Comparison of ENCODE assay signal across 11 cellular contexts in the genomic region with DNA sequence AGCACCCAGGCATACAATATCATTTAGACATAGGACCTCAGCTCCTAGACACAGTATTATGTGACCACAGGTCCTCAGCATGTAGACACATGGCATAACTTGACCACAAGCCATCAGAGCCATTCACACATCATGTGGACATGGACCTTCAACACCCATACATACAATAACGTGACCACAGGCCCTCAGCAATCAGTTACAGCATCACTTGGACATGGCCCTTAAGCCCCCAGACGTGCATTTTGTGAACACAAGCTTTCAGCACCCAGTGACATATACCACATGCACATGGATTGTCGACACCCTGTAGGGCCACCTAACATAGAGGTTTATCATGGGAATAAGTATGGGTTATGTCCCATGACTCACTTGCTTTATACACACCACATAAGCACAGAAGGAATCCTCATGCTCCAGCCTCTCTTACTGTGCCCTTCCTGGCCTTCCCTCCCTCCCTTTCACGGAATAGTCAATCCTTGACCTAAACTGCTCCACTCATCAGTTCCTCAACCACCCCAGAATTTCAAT. TPM values are rescaled to one million over a fixed set of nuclear protein-coding genes. Genes with fewer than 3 reads are reported as not detected.
DNase-seq lines count a peak whose midpoint lies in the region; ATAC-seq and TF ChIP-seq lines count a peak whose summit lies in the region.
"Had no signal": no experiment of that assay in that cellular context is flagged by ENCODE, and none has a peak within 500 bp of the region (broad histone marks: within the 10 kb centered on the region; RNA-seq: fewer than 3 reads in every experiment).

No MANE protein-coding gene starts in this region.

- H3K4me1 Mint-ChIP-seq in activated T-cell treated with anti-CD3 and anti-CD28 coated beads, Interleukin-2, amount 50 U/mL, for 4 hours (ENCODE audit: low read depth), result peaks cover 61% of the 10 kb centered on the region
- peaks cover 52% of the 10 kb centered on the region for H3K4me1 Mint-ChIP-seq in stimulated activated memory B cell treated with anti-CD40 and anti-IgM and Interleukin-4, amounts not matched to agents 10 μg/mL and 1 μg/mL and 100 μg/mL, for 72 hours

- POLR2A ChIA-PET in SK-N-SH (lab: Yijun Ruan, JAX), result no interaction called here

- H3K4me3 Mint-ChIP-seq in activated T-cell treated with anti-CD3 and anti-CD28 coated beads, Interleukin-2, amount 50 U/mL, for 4 hours, result peak overlapping the region; percentile 94
- H3K4me3 Mint-ChIP-seq in stimulated activated memory B cell treated with anti-CD40 and anti-IgM and Interleukin-4, amounts not matched to agents 10 μg/mL and 1 μg/mL and 100 μg/mL, for 72 hours, result no peak overlapping the region

- H3K9ac ChIP-seq in SK-N-SH, result no peak overlapping the region

- H3F3A ChIP-seq in SK-N-SH (replicated peaks; ENCODE audit: insufficient read depth), result peaks cover 15% of the 10 kb centered on the region

- no peaks in the 10 kb centered on the region for H3K9me2 ChIP-seq in SK-N-SH

- H3K27ac ChIP-seq in SK-N-SH (ENCODE audit: low read depth in 2 of 2, low read length in 1 of 2) (no peak overlapping the region), substantia nigra (ENCODE audit: low read depth, low read length, poor library complexity, severe bottlenecking) (no peak overlapping the region)
- H3K27ac ChIP-seq: brain microvascular endothelial cell, WERI-Rb-1 had no signal

- peaks cover 9% of the 10 kb centered on the region for H4K20me1 ChIP-seq in SK-N-SH (ENCODE audit: insufficient read depth)

- no peaks in the 10 kb centered on the region for H3K27me3 Mint-ChIP-seq in activated T-cell treated with anti-CD3 and anti-CD28 coated beads, Interleukin-2, amount 50 U/mL, for 4 hours (ENCODE audit: low read depth)
- H3K27me3 Mint-ChIP-seq in stimulated activated memory B cell treated with anti-CD40 and anti-IgM and Interleukin-4, amounts not matched to agents 10 μg/mL and 1 μg/mL and 100 μg/mL, for 72 hours, result no peaks in the 10 kb centered on the region

- peaks cover 4 to 17% of the 10 kb centered on the region in 2 experiments; a peak in 2 of 4 replicates for H3K4me1 ChIP-seq in SK-N-SH (ENCODE audit: control insufficient read depth in 1 of 2, insufficient read depth in 2 of 2, low read depth in 1 of 2, low read length in 1 of 2)

- CTCF ChIA-PET in SK-N-SH (lab: Yijun Ruan, JAX), result no interaction called here

- TF ChIP-seq RAD21 in SK-N-SH (IDR thresholded peaks at IDR 0.05; ENCODE audit: low read length), result no peak

- H3K4me2 ChIP-seq in SK-N-SH, result peak overlapping the region; percentile 81; the same call in 1 of the 2 replicates

- H3K36me3 ChIP-seq in SK-N-SH (replicated peaks in 1 of 2; ENCODE audit: control insufficient read depth in 1 of 2, insufficient read depth in 2 of 2, low read length in 1 of 2), result peaks cover 4 to 10% of the 10 kb centered on the region in 2 experiments

- peak overlapping the region; percentile 97 for H3K27ac Mint-ChIP-seq in stimulated activated memory B cell treated with anti-CD40 and anti-IgM and Interleukin-4, amounts not matched to agents 10 μg/mL and 1 μg/mL and 100 μg/mL, for 72 hours

- no peak for TF ChIP-seq EP300 in SK-N-SH (IDR thresholded peaks at IDR 0.05; ENCODE audit: borderline replicate concordance in 1 of 2, low read depth in 1 of 2, low read length in 1 of 2)

- no peaks in the 10 kb centered on the region; the same call in 1 of the 2 replicates for H3K27me3 ChIP-seq in SK-N-SH (ENCODE audit: insufficient read depth)
- H3K27me3 ChIP-seq: brain microvascular endothelial cell had no signal

- TF ChIP-seq CTCF in SK-N-SH (IDR thresholded peaks at IDR 0.05) (no peak), foreskin fibroblast (IDR thresholded peaks at IDR 0.05; ENCODE audit: low read depth, low read length) (no peak)

- 41% methylated on average over 4 of the region's 4 CpGs for WGBS in SK-N-SH (ENCODE audit: low lambda C conversion rate)

- no peaks in the 10 kb centered on the region for H3K9me3 ChIP-seq in SK-N-SH

- no peak for ATAC-seq in SK-N-SH treated with all-trans-retinoic acid at 6 μM for 48 hours
- ATAC-seq in activated T-cell treated with anti-CD3 and anti-CD28 coated beads, Interleukin-2, amount 50 U/mL, for 4 hours, result no peak
- no peak for ATAC-seq in stimulated activated memory B cell treated with anti-CD40 and anti-IgM and Interleukin-4, amounts not matched to agents 10 μg/mL and 1 μg/mL and 100 μg/mL, for 72 hours
- no peak for ATAC-seq in HG03565 (IDR thresholded peaks at IDR 0.05; ENCODE audit: unreplicated experiment)

- H3K4me3 ChIP-seq in SK-N-SH (ENCODE audit: low read depth in 2 of 2, low read length in 1 of 2) (no peak overlapping the region), foreskin fibroblast (ENCODE audit: low read depth in 1 of 2, low read length in 2 of 2) (peak overlapping the region; percentile 75 to 78)

- peaks cover 8% of the 10 kb centered on the region; the same call in 1 of the 2 replicates for H3K79me2 ChIP-seq in SK-N-SH (ENCODE audit: insufficient read depth)

- H3K36me3 Mint-ChIP-seq in activated T-cell treated with anti-CD3 and anti-CD28 coated beads, Interleukin-2, amount 50 U/mL, for 4 hours (ENCODE audit: insufficient read depth), result peaks cover 32% of the 10 kb centered on the region
- peaks cover 33% of the 10 kb centered on the region for H3K36me3 Mint-ChIP-seq in stimulated activated memory B cell treated with anti-CD40 and anti-IgM and Interleukin-4, amounts not matched to agents 10 μg/mL and 1 μg/mL and 100 μg/mL, for 72 hours

- H2AFZ ChIP-seq in SK-N-SH (ENCODE audit: low read depth), result no peak overlapping the region

- H3K9me3 Mint-ChIP-seq in activated T-cell treated with anti-CD3 and anti-CD28 coated beads, Interleukin-2, amount 50 U/mL, for 4 hours, result no peaks in the 10 kb centered on the region
- no peaks in the 10 kb centered on the region for H3K9me3 Mint-ChIP-seq in stimulated activated memory B cell treated with anti-CD40 and anti-IgM and Interleukin-4, amounts not matched to agents 10 μg/mL and 1 μg/mL and 100 μg/mL, for 72 hours

- DNase-seq in SK-N-SH (no peak), foreskin fibroblast (peak in 1 of 2 donors; percentile 35), NCI-H2107 treated with DMSO at 0.1 percent for 48 hours (lab: John Stamatoyannopoulos, UW; ENCODE audit: unreplicated experiment) (no peak), substantia nigra (lab: John Stamatoyannopoulos, UW) (no peak)
- no peak for DNase-seq in activated T-cell treated with anti-CD3 and anti-CD28 coated beads, Interleukin-2, amount 50 U/mL, for 4 hours
- DNase-seq: brain microvascular endothelial cell, NCI-H1092, WERI-Rb-1 had no signal

TF ChIP-seq in SK-N-SH, 30 proteins besides CTCF, POLR2A, EP300 and RAD21 (continues in another document):
- TF ChIP-seq RXRA (IDR thresholded peaks at IDR 0.05; ENCODE audit: borderline replicate concordance, low read depth), result no peak
- no peak for TF ChIP-seq SMC3 (IDR thresholded peaks at IDR 0.05; ENCODE audit: low read depth, low read length)
- TF ChIP-seq RCOR1 (IDR thresholded peaks at IDR 0.05; ENCODE audit: low read length), result no peak
- TF ChIP-seq POLR2AphosphoS5 (IDR thresholded peaks at IDR 0.05; ENCODE audit: low read depth, low read length), result no peak
- TF ChIP-seq EZH2phosphoT487 (IDR thresholded peaks at IDR 0.05; ENCODE audit: borderline replicate concordance, low read depth), result no peak
- TF ChIP-seq TCF12 (IDR thresholded peaks at IDR 0.05), result no peak
- TF ChIP-seq FOSL2 (IDR thresholded peaks at IDR 0.05; ENCODE audit: borderline replicate concordance, low read depth), result no peak
- no peak for TF ChIP-seq MXI1 (IDR thresholded peaks at IDR 0.05; ENCODE audit: low read depth, low read length)
- TF ChIP-seq NFIC (IDR thresholded peaks at IDR 0.05; ENCODE audit: borderline replicate concordance), result no peak
- no peak for TF ChIP-seq SIN3A (IDR thresholded peaks at IDR 0.05; ENCODE audit: borderline replicate concordance, low read depth, low read length)
- TF ChIP-seq FOXJ3 (CRISPR knock-in tag; IDR thresholded peaks at IDR 0.05), result no peak
- TF ChIP-seq CHD2 (IDR thresholded peaks at IDR 0.05; ENCODE audit: low read length, partially characterized antibody), result no peak
- no peak for TF ChIP-seq RFX5 (IDR thresholded peaks at IDR 0.05; ENCODE audit: low read length)

TF ChIP-seq in SK-N-SH treated with all-trans-retinoic acid at 6 μM for 48 hours, 23 proteins besides CTCF, POLR2A, EP300 and RAD21 (continues in another document):
- TF ChIP-seq ZFP3 (CRISPR knock-in tag; IDR thresholded peaks at IDR 0.05) (no peak), TCF4 (CRISPR knock-in tag; IDR thresholded peaks at IDR 0.05; ENCODE audit: borderline replicate concordance) (no peak), CSRNP3 (CRISPR knock-in tag; IDR thresholded peaks at IDR 0.05) (no peak), ZNF8 (CRISPR knock-in tag; IDR thresholded peaks at IDR 0.05) (no peak), TOX (CRISPR knock-in tag; IDR thresholded peaks at IDR 0.05; ENCODE audit: borderline replicate concordance) (no peak)

RNA-seq across cellular contexts. Expression of gene TSPYL2, which starts 1.9 kb away (rescaled TPM):
- polyA plus RNA-seq in SK-N-SH (2012; rRNA removed), result 26.4 and 32.4 TPM in 2 replicates
- polyA plus RNA-seq in SK-N-SH (2012; cell fraction: cytosol; rRNA removed), result 12.5 and 13.3 TPM in 2 replicates
- polyA plus RNA-seq in SK-N-SH (2012; cell fraction: nucleus; rRNA removed), result 119 and 178 TPM in 2 replicates
- total RNA-seq in activated T-cell treated with anti-CD3 and anti-CD28 coated beads, Interleukin-2, amount 50 U/mL, for 4 hours, result 10 to 100 TPM; 55.8 to 73.3 (median 69.3) TPM

RNA-seq across cellular contexts. Expression of gene KANTR, which starts 9.8 kb away (rescaled TPM):
- polyA plus RNA-seq in SK-N-SH (2012; rRNA removed), result 2.1 and 3.2 TPM in 2 replicates
- 1.4 and 1.6 TPM in 2 replicates for polyA plus RNA-seq in SK-N-SH (2012; cell fraction: cytosol; rRNA removed)
- polyA plus RNA-seq in SK-N-SH (2012; cell fraction: nucleus; rRNA removed), result 6.8 and 12.0 TPM in 2 replicates
- total RNA-seq in activated T-cell treated with anti-CD3 and anti-CD28 coated beads, Interleukin-2, amount 50 U/mL, for 4 hours, result 1 to 10 TPM; 3.4 to 4.1 (median 3.6) TPM

RNA-seq across cellular contexts. Expression of gene GPR173, which starts 35.5 kb away (rescaled TPM):
- polyA plus RNA-seq in SK-N-SH (2012; rRNA removed), result 5.8 TPM in 2 replicates
- polyA plus RNA-seq in SK-N-SH (2012; cell fraction: cytosol; rRNA removed), result 1.4 and 2.2 TPM in 2 replicates
- polyA plus RNA-seq in SK-N-SH (2012; cell fraction: nucleus; rRNA removed), result 48.9 and 54.0 TPM in 2 replicates
- total RNA-seq in activated T-cell treated with anti-CD3 and anti-CD28 coated beads, Interleukin-2, amount 50 U/mL, for 4 hours, result under 1 TPM in 1 of 3 donors, not detected in 2; 0.05 TPM

Comparison
In these comparisons a context has a peak if more than half of its experiments do, and no peak if none do; other contexts are left out.
1. H3K4me3 ChIP-seq: peak in foreskin fibroblast (2 of 2); none in SK-N-SH (0 of 2).